Comparison of ENCODE assay signal across 7 cellular contexts in the genomic region with DNA sequence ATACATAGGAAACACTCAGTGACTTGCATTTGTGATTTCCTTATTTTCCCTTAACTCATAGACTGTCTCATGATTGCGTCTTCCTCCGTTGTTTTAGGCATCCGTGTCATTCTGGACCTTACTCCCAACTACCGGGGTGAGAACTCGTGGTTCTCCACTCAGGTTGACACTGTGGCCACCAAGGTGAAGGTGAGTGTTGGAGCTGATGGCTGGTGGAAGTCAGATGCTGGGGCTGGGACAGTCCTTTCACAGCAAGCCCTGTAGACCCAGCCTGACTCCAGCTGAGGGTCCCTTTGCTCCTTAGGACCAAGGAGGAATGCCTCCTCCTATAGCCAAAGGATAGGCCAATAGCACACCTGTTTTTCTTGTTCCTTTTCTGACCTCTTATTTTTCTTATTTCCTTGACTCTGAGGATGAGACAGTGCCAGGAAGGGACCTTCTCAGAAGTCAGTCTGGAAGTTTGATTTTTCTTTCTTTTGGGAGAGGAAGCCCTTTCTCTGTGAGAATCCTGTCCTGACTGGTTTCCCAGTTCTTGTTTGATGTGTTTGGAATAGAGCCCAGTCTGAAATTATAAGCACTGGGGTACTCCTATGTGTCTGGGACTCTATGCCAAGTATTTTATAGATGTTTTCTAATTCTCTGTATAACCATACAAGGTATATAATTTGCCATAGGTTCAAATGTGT. TPM values are rescaled to one million over a fixed set of nuclear protein-coding genes. Genes with fewer than 3 reads are reported as not detected.
DNase-seq lines count a peak whose midpoint lies in the region; ATAC-seq and TF ChIP-seq lines count a peak whose summit lies in the region.

No MANE protein-coding gene starts in this region.

- H3K9ac ChIP-seq in HCT116 (ENCODE audit: low read length) (peak overlapping the region; percentile 92), smooth muscle cell (ENCODE audit: low read depth) (peak overlapping the region; percentile 99)

- peaks cover 70% of the 10 kb centered on the region for H3K36me3 Mint-ChIP-seq in activated CD4-positive, alpha-beta memory T cell treated with anti-CD3 and anti-CD28 coated beads, Interleukin-2, amount 10 ng/mL, durations not matched to agents 7 days and 5 days (ENCODE audit: low read depth)

- BruUV-seq in HCT116 (replicated peaks; lab: Mats Ljungman, UMichigan): no TSS peak

- H3K4me1 Mint-ChIP-seq in activated CD4-positive, alpha-beta memory T cell treated with anti-CD3 and anti-CD28 coated beads, Interleukin-2, amount 10 ng/mL, durations not matched to agents 7 days and 5 days: peaks cover 55% of the 10 kb centered on the region

- H3K4me2 ChIP-seq in HCT116 (ENCODE audit: low read length) (peak overlapping the region; percentile 79), hepatocyte (peak overlapping the region; percentile 85), smooth muscle cell (peak overlapping the region; percentile 86)

- no peak for TF ChIP-seq CTCF in HCT116 (IDR thresholded peaks at IDR 0.05 in 2 of 3, conservative IDR thresholded peaks at IDR 0.05 in 1 of 3; ENCODE audit: borderline replicate concordance in 1 of 3, insufficient read depth in 1 of 3, low read depth in 2 of 3, low read length in 2 of 3)
- TF ChIP-seq CTCF in hepatocyte (IDR thresholded peaks at IDR 0.05; ENCODE audit: poor library complexity): no peak
- TF ChIP-seq CTCF in smooth muscle cell (IDR thresholded peaks at IDR 0.05; ENCODE audit: borderline replicate concordance, insufficient read depth, poor library complexity, severe bottlenecking): no peak

- H3K27me3 Mint-ChIP-seq in activated CD4-positive, alpha-beta memory T cell treated with anti-CD3 and anti-CD28 coated beads, Interleukin-2, amount 10 ng/mL, durations not matched to agents 7 days and 5 days: no peaks in the 10 kb centered on the region

- H3K27ac Mint-ChIP-seq in activated CD4-positive, alpha-beta memory T cell treated with anti-CD3 and anti-CD28 coated beads, Interleukin-2, amount 10 ng/mL, durations not matched to agents 7 days and 5 days: peak overlapping the region; percentile 100

- no peak for TF ChIP-seq RAD21 in HCT116 (IDR thresholded peaks at IDR 0.05; ENCODE audit: low read depth)

- intact Hi-C loops in HCT116 (cut with micrococcal nuclease): loop anchor here (5.0 kb wide), 1 partner anchor 96 kb away; the partner anchor contains the start of gene TMEM179B

- POLR2A ChIA-PET in HCT116 (lab: Charles Lee): interaction anchor here (1.1 to 4.2 kb wide), 3 partner anchors 28 to 47 kb away, joined by 3 to 50 read pairs (median 46); no protein-coding TSS in a partner anchor
- POLR2A ChIA-PET in activated CD4-positive, alpha-beta memory T cell treated with anti-CD3 and anti-CD28 coated beads, Interleukin-2, amount 10 ng/mL, durations not matched to agents 7 days and 5 days (lab: Charles Lee): interaction anchor here (0.6 to 11.2 kb wide), 24 partner anchors 10 to 1302 kb away, joined by 3 to 234 read pairs (median 6); partner anchors contain the start of genes BSCL2, GNG3, HNRNPUL2 and LBHD1

- H3K4me1 ChIP-seq in HCT116 (ENCODE audit: control insufficient read depth in 1 of 2, insufficient read depth in 2 of 2, low read length in 2 of 2): peaks cover 38 to 82% of the 10 kb centered on the region in 2 experiments
- H3K4me1 ChIP-seq in hepatocyte (ENCODE audit: insufficient read depth): peaks cover 48% of the 10 kb centered on the region
- peaks cover 28% of the 10 kb centered on the region for H3K4me1 ChIP-seq in smooth muscle cell (ENCODE audit: low read depth)

- H3K27me3 ChIP-seq in HCT116 (ENCODE audit: insufficient read depth, low read length) (no peaks in the 10 kb centered on the region), hepatocyte (no peaks in the 10 kb centered on the region), smooth muscle cell (ENCODE audit: low read depth) (no peaks in the 10 kb centered on the region)

- no peak for TF ChIP-seq POLR2A in HCT116 (IDR thresholded peaks at IDR 0.05; ENCODE audit: borderline replicate concordance, extremely low read depth, insufficient read depth, insufficient read length)

- no peak overlapping the region for H2AFZ ChIP-seq in HCT116 (ENCODE audit: low read depth, low read length, poor library complexity, severe bottlenecking)
- H2AFZ ChIP-seq in hepatocyte: no peak overlapping the region
- H2AFZ ChIP-seq in smooth muscle cell (ENCODE audit: low read depth): no peak overlapping the region

- no peaks in the 10 kb centered on the region for H3K9me2 ChIP-seq in HCT116 (ENCODE audit: insufficient read depth)
- H3K9me2 ChIP-seq in hepatocyte (replicated peaks; ENCODE audit: insufficient read depth): no peaks in the 10 kb centered on the region

- H3K79me2 ChIP-seq in HCT116 (ENCODE audit: insufficient read depth, low read length) (peaks cover 91% of the 10 kb centered on the region), hepatocyte (peaks cover 78% of the 10 kb centered on the region), smooth muscle cell (ENCODE audit: low read depth) (peaks cover 65% of the 10 kb centered on the region)

- 54% methylated on average over 5 of the region's 5 CpGs for WGBS in hepatocyte (ENCODE audit: low lambda C conversion rate, missing lambda C conversion rate)
- 73% methylated on average over 5 of the region's 5 CpGs for WGBS in smooth muscle cell (ENCODE audit: low lambda C conversion rate)

- peak overlapping the region; percentile 75 to 85; a peak in 3 of 4 replicates for H3K4me3 ChIP-seq in HCT116 (replicated peaks in 1 of 2; ENCODE audit: low read depth in 1 of 2, low read length in 2 of 2)
- H3K4me3 ChIP-seq in hepatocyte: peak overlapping the region; percentile 82
- peak overlapping the region; percentile 81 for H3K4me3 ChIP-seq in smooth muscle cell

- ATAC-seq in HCT116 (no peak), HG03432 (IDR thresholded peaks at IDR 0.05; ENCODE audit: unreplicated experiment) (no peak)

- CTCF ChIA-PET in HCT116 (lab: Charles Lee): interaction anchor here (1.4 kb wide), 1 partner anchor 92 kb away, joined by 3 read pairs; no protein-coding TSS in a partner anchor
- CTCF ChIA-PET in activated CD4-positive, alpha-beta memory T cell treated with anti-CD3 and anti-CD28 coated beads, Interleukin-2, amount 10 ng/mL, durations not matched to agents 7 days and 5 days (lab: Charles Lee): interaction anchor here (1.4 to 4.6 kb wide), 4 partner anchors 20 to 97 kb away, joined by 5 to 44 read pairs (median 26); partner anchors contain the start of gene TMEM179B

- peaks cover 57% of the 10 kb centered on the region for H3F3A ChIP-seq in smooth muscle cell (ENCODE audit: low read depth)

- H3K9me3 Mint-ChIP-seq in activated CD4-positive, alpha-beta memory T cell treated with anti-CD3 and anti-CD28 coated beads, Interleukin-2, amount 10 ng/mL, durations not matched to agents 7 days and 5 days: no peaks in the 10 kb centered on the region

- H3K27ac ChIP-seq in HCT116 (ENCODE audit: low read depth, low read length) (peak overlapping the region; percentile 96), hepatocyte (peak overlapping the region; percentile 100), smooth muscle cell (ENCODE audit: low read depth) (peak overlapping the region; percentile 100)

- RAD21 ChIA-PET in HCT116 (lab: Charles Lee; ENCODE audit: low non-redundant PET in 1 of 2, low total read pairs in 2 of 2, uncharacterized antibody in 2 of 2, unreplicated experiment in 2 of 2): no interaction called here

- H3K9me3 ChIP-seq in HCT116 (ENCODE audit: control insufficient read depth in 1 of 2, insufficient read depth in 1 of 2, low read depth in 1 of 2, low read length in 2 of 2): no peaks in the 10 kb centered on the region
- H3K9me3 ChIP-seq in hepatocyte (ENCODE audit: low read depth): no peaks in the 10 kb centered on the region
- H3K9me3 ChIP-seq in smooth muscle cell (replicated peaks; ENCODE audit: low read depth): no peaks in the 10 kb centered on the region

- peaks cover 45 to 65% of the 10 kb centered on the region in 2 experiments for H3K36me3 ChIP-seq in HCT116 (ENCODE audit: control insufficient read depth in 1 of 2, insufficient read depth in 2 of 2, low read length in 2 of 2)
- no peaks in the 10 kb centered on the region for H3K36me3 ChIP-seq in hepatocyte (replicated peaks; ENCODE audit: insufficient read depth, low read depth)
- peaks cover 9% of the 10 kb centered on the region for H3K36me3 ChIP-seq in smooth muscle cell (ENCODE audit: low read depth)

- peak overlapping the region; percentile 99 for H3K4me3 Mint-ChIP-seq in activated CD4-positive, alpha-beta memory T cell treated with anti-CD3 and anti-CD28 coated beads, Interleukin-2, amount 10 ng/mL, durations not matched to agents 7 days and 5 days

- H4K20me1 ChIP-seq in HCT116 (ENCODE audit: insufficient read depth) (peaks cover 36% of the 10 kb centered on the region; the same call in 1 of the 2 replicates), hepatocyte (ENCODE audit: insufficient read depth, poor library complexity, severe bottlenecking) (peaks cover 52% of the 10 kb centered on the region), smooth muscle cell (ENCODE audit: low read depth) (peaks cover 56% of the 10 kb centered on the region)

- no peak for DNase-seq in HCT116 (ENCODE audit: low read depth, low spot score)
- no peak for DNase-seq in activated CD4-positive, alpha-beta memory T cell treated with anti-CD3 and anti-CD28 coated beads, Interleukin-2, amount 10 ng/mL, durations not matched to agents 7 days and 5 days
- no peak for DNase-seq in hepatocyte (ENCODE audit: low spot score)
- DNase-seq in smooth muscle cell (lab: John Stamatoyannopoulos, UW; ENCODE audit: unreplicated experiment): no peak
- no peak for DNase-seq in NCI-H510A (lab: John Stamatoyannopoulos, UW)
- DNase-seq in AG08395 (ENCODE audit: low spot score): no peak

RNA-seq across cellular contexts. Expression of gene SLC3A2, which starts 2.3 kb away (rescaled TPM):
- total RNA-seq in HCT116 (2021; ENCODE audit: unreplicated experiment) (418 TPM), hepatocyte (335 and 573 TPM in 2 replicates), smooth muscle cell (181 and 248 TPM in 2 replicates)
- 519 and 571 TPM in 2 replicates for polyA plus RNA-seq in HCT116 (2012)
- total RNA-seq in activated CD4-positive, alpha-beta memory T cell treated with anti-CD3 and anti-CD28 coated beads, Interleukin-2, amount 10 ng/mL, durations not matched to agents 7 days and 5 days: 100 to 1,000 TPM; 262 to 279 TPM
- polyA plus RNA-seq in hepatocyte (456 and 476 TPM in 2 replicates), smooth muscle cell (179 and 291 TPM in 2 replicates)

RNA-seq across cellular contexts. Expression of gene CHRM1, which starts 38.2 kb away (rescaled TPM):
- total RNA-seq in HCT116 (2021; ENCODE audit: unreplicated experiment) (0.10 TPM), hepatocyte (not detected in 2 replicates), smooth muscle cell (not detected in 2 replicates)
- polyA plus RNA-seq in HCT116 (2012): 0.23 TPM in 1 of 2 replicates, not detected in the other
- total RNA-seq in activated CD4-positive, alpha-beta memory T cell treated with anti-CD3 and anti-CD28 coated beads, Interleukin-2, amount 10 ng/mL, durations not matched to agents 7 days and 5 days: not detected
- polyA plus RNA-seq in hepatocyte (not detected in 2 replicates), smooth muscle cell (not detected in 2 replicates)

RNA-seq across cellular contexts. Expression of gene WDR74, which starts 43.6 kb away (rescaled TPM):
- total RNA-seq in HCT116 (2021; ENCODE audit: unreplicated experiment) (111 TPM), hepatocyte (28.0 and 30.9 TPM in 2 replicates), smooth muscle cell (19.3 and 36.6 TPM in 2 replicates)
- 113 and 122 TPM in 2 replicates for polyA plus RNA-seq in HCT116 (2012)
- total RNA-seq in activated CD4-positive, alpha-beta memory T cell treated with anti-CD3 and anti-CD28 coated beads, Interleukin-2, amount 10 ng/mL, durations not matched to agents 7 days and 5 days: 10 to 100 TPM; 46.1 to 48.4 TPM
- polyA plus RNA-seq in hepatocyte (28.9 and 34.1 TPM in 2 replicates), smooth muscle cell (41.3 and 46.1 TPM in 2 replicates)

RNA-seq across cellular contexts. Expression of gene TEX54, which starts 50.3 kb away (rescaled TPM):
- total RNA-seq in HCT116 (2021; ENCODE audit: unreplicated experiment) (not detected), hepatocyte (not detected in 2 replicates), smooth muscle cell (not detected in 2 replicates)
- 0.22 and 0.64 TPM in 2 replicates for polyA plus RNA-seq in HCT116 (2012)
- total RNA-seq in activated CD4-positive, alpha-beta memory T cell treated with anti-CD3 and anti-CD28 coated beads, Interleukin-2, amount 10 ng/mL, durations not matched to agents 7 days and 5 days: not detected
- polyA plus RNA-seq in hepatocyte (1.8 and 3.5 TPM in 2 replicates), smooth muscle cell (1.4 and 3.1 TPM in 2 replicates)

RNA-seq across cellular contexts. Expression of gene STX5, which starts 51.1 kb away (rescaled TPM):
- 29.5 TPM for total RNA-seq in HCT116 (2021; ENCODE audit: unreplicated experiment)
- 38.0 and 43.6 TPM in 2 replicates for polyA plus RNA-seq in HCT116 (2012)
- total RNA-seq in activated CD4-positive, alpha-beta memory T cell treated with anti-CD3 and anti-CD28 coated beads, Interleukin-2, amount 10 ng/mL, durations not matched to agents 7 days and 5 days: 10 to 100 TPM; 40.6 to 41.6 TPM
- total RNA-seq in hepatocyte: 35.4 and 37.3 TPM in 2 replicates
- polyA plus RNA-seq in hepatocyte: 49.7 and 50.4 TPM in 2 replicates
- total RNA-seq in smooth muscle cell: 44.6 and 52.6 TPM in 2 replicates
- polyA plus RNA-seq in smooth muscle cell: 67.9 and 69.0 TPM in 2 replicates
